Comparison of ENCODE assay signal across 18 cellular contexts in the genomic region with DNA sequence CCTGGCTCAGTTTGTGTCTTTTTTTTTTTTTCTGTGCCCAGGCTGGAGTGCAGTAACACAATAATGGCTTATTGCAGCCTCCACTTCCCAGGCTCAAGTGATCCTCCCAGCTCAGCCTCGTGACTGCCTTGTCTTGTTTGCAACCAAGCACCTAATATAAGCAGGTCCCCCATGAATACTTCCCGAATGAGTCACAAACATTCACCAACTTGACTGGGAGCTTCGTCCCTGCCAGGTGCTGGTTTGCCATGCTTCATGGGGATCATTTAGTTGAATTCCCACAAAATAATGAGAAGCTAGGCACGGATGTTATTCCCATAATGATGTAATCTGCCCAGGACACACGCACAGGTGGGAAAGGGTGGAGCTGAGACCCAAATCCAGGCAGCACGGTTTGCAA.
DNase-seq lines count a peak whose midpoint lies in the region; ATAC-seq and TF ChIP-seq lines count a peak whose summit lies in the region.
"Had no signal": no experiment of that assay in that cellular context is flagged by ENCODE, and none has a peak within 500 bp of the region (broad histone marks: within the 10 kb centered on the region; RNA-seq: fewer than 3 reads in every experiment).

No MANE protein-coding gene starts in this region.

- intact Hi-C loops in IMR-90 (cut with micrococcal nuclease) = no loop called here

- no peak overlapping the region for H2BK20ac ChIP-seq in IMR-90 (ENCODE audit: low read depth, low read length)

- DNase-seq in Daoy (ENCODE audit: low read depth) (peak; percentile 30), IMR-90 (peak; percentile 31), SW480 (ENCODE audit: low spot score) (peak; percentile 31), renal cortical epithelial cell (ENCODE audit: low read depth) (peak; percentile 5), retina (no peak)
- no peak for DNase-seq in activated T-cell treated with anti-CD3 and anti-CD28 coated beads, Interleukin-2, amount 50 U/mL, for 1 hour
- DNase-seq: Caco-2; CD4-positive, alpha-beta memory T cell; DND-41; GDM1; NCI-H1417 treated with DMSO at 0.1 percent for 48 hours; NCI-H1930; NK-92 treated with Interleukin-12 subunit alpha and Interleukin-12 subunit beta, amount 100 ng/mL, for 24 hours had no signal

- no peak for TF ChIP-seq RAD21 in IMR-90 (IDR thresholded peaks at IDR 0.05; ENCODE audit: low read length)

- H3K4me3 ChIP-seq in IMR-90 (ENCODE audit: insufficient read depth, low read depth, low read length) = no peak overlapping the region
- H3K4me3 ChIP-seq: BLaER1 treated with 17β-estradiol and CSF1 and Interleukin-3, amounts not matched to agents 10 nM and 100 nM; SJSA1 had no signal

- BruUV-seq in IMR-90 (replicated peaks; lab: Mats Ljungman, UMichigan) = no TSS peak

- ATAC-seq in IMR-90 (ENCODE audit: low read depth) (no peak), GM21529 (IDR thresholded peaks at IDR 0.05; ENCODE audit: unreplicated experiment) (no peak)
- ATAC-seq: Panc1 had no signal

- H2BK120ac ChIP-seq in IMR-90 (ENCODE audit: low read depth, low read length) = no peak overlapping the region

- H3K4me1 ChIP-seq in IMR-90 (ENCODE audit: control insufficient read depth, insufficient read depth, low read length) = no peaks in the 10 kb centered on the region
- H3K4me1 ChIP-seq: BLaER1 treated with 17β-estradiol and CSF1 and Interleukin-3, amounts not matched to agents 10 nM and 100 nM; Caco-2; SJSA1 had no signal

- dilution Hi-C loops in IMR-90 (cut with HindIII; ENCODE audit: low sequenced_read_pairs, unreplicated experiment) = no loop called here

- WGBS in IMR-90 (ENCODE audit: extremely low coverage in 2 of 2, insufficient read length in 1 of 2), 2 experiments = 20% methylated on average over 1 of the region's 6 CpGs; no CpG with 5 or more reads in 1 of the 2 experiments

- no peak overlapping the region for H3K56ac ChIP-seq in IMR-90 (ENCODE audit: extremely low read depth, insufficient read depth, low read length)

- no peak overlapping the region for H2AK5ac ChIP-seq in IMR-90 (ENCODE audit: low read depth, low read length)

- CTCF ChIA-PET in IMR-90 (lab: Yijun Ruan, JAX) = no interaction called here

- H4K8ac ChIP-seq in IMR-90 (ENCODE audit: low read depth in 2 of 2, low read length in 2 of 2) = no peak overlapping the region

- no peak overlapping the region for H4K5ac ChIP-seq in IMR-90 (ENCODE audit: low read depth, low read length)

- no peak overlapping the region for H4K91ac ChIP-seq in IMR-90 (ENCODE audit: insufficient read depth, low read depth, low read length)

- TF ChIP-seq POLR2A in IMR-90 (IDR thresholded peaks at IDR 0.05; ENCODE audit: low read depth, low read length) = no peak

- no peaks in the 10 kb centered on the region for H3K27me3 ChIP-seq in IMR-90 (ENCODE audit: control insufficient read depth, insufficient read depth, low read length)
- H3K27me3 ChIP-seq: BLaER1 treated with 17β-estradiol and CSF1 and Interleukin-3, amounts not matched to agents 10 nM and 100 nM had no signal

- H3K4me2 ChIP-seq in IMR-90 (ENCODE audit: low read depth, low read length) = no peak overlapping the region
- H3K4me2 ChIP-seq: BLaER1 treated with 17β-estradiol and CSF1 and Interleukin-3, amounts not matched to agents 10 nM and 100 nM; KMS-11 had no signal

- 0 out of 2 replicates have a peak, but pooled peaks cover 2% of the 10 kb centered on the region for H3K36me3 ChIP-seq in IMR-90 (ENCODE audit: control insufficient read depth, insufficient read depth, low read length)
- H3K36me3 ChIP-seq: BLaER1 treated with 17β-estradiol and CSF1 and Interleukin-3, amounts not matched to agents 10 nM and 100 nM; SJSA1 had no signal

- no peak overlapping the region for H3K27ac ChIP-seq in IMR-90 (ENCODE audit: insufficient read depth, low read length)
- H3K27ac ChIP-seq: BLaER1 treated with 17β-estradiol and CSF1 and Interleukin-3, amounts not matched to agents 10 nM and 100 nM; KMS-11; SJSA1 had no signal

- peak overlapping the region; percentile 32 for H2AFZ ChIP-seq in IMR-90 (replicated peaks; ENCODE audit: low read length, poor library complexity)

- no peaks in the 10 kb centered on the region for H4K20me1 ChIP-seq in IMR-90 (ENCODE audit: insufficient read depth, low read length)
- H4K20me1 ChIP-seq: BLaER1 treated with 17β-estradiol and CSF1 and Interleukin-3, amounts not matched to agents 10 nM and 100 nM had no signal

- no peak overlapping the region for H3K23ac ChIP-seq in IMR-90 (ENCODE audit: low read depth, low read length)

- H2BK5ac ChIP-seq in IMR-90 (ENCODE audit: low read depth, low read length, poor library complexity, severe bottlenecking) = no peak overlapping the region

- H2BK15ac ChIP-seq in IMR-90 (ENCODE audit: low read depth, low read length) = no peak overlapping the region

- in situ Hi-C loops in IMR-90 (cut with MboI; ENCODE audit: low sequenced_read_pairs) = no loop called here

- H3K9ac ChIP-seq in IMR-90 (ENCODE audit: low read depth, low read length) = no peak overlapping the region
- H3K9ac ChIP-seq: BLaER1 treated with 17β-estradiol and CSF1 and Interleukin-3, amounts not matched to agents 10 nM and 100 nM; KMS-11 had no signal

- H3K4ac ChIP-seq in IMR-90 (ENCODE audit: low read depth, low read length) = no peak overlapping the region

- no peak for TF ChIP-seq CTCF in IMR-90 (conservative IDR thresholded peaks at IDR 0.05; ENCODE audit: low read depth, low read length)

- POLR2A ChIA-PET in IMR-90 (lab: Charles Lee; ENCODE audit: unreplicated experiment) = no interaction called here

- H2AK9ac ChIP-seq in IMR-90 (replicated peaks; ENCODE audit: low read depth, low read length, poor library complexity) = no peak overlapping the region

- no peaks in the 10 kb centered on the region for H3K9me1 ChIP-seq in IMR-90 (ENCODE audit: insufficient read depth, low read length)

- no peaks in the 10 kb centered on the region for H3K9me3 ChIP-seq in IMR-90 (ENCODE audit: control insufficient read depth, insufficient read depth, low read length)
- H3K9me3 ChIP-seq: Caco-2 had no signal

- no peak overlapping the region for H3K14ac ChIP-seq in IMR-90 (replicated peaks; ENCODE audit: low read depth, low read length)

- H3K18ac ChIP-seq in IMR-90 (ENCODE audit: low read depth, low read length) = no peak overlapping the region

- no peaks in the 10 kb centered on the region for H3K79me1 ChIP-seq in IMR-90 (ENCODE audit: low read depth in 1 of 2, low read length in 2 of 2)

TF ChIP-seq in IMR-90, 13 proteins besides CTCF, POLR2A, EP300 and RAD21:
- TF ChIP-seq CHD1 (IDR thresholded peaks at IDR 0.05; ENCODE audit: low read depth, low read length) (no peak), SMC3 (IDR thresholded peaks at IDR 0.05; ENCODE audit: low read depth, low read length) (no peak), MAFK (IDR thresholded peaks at IDR 0.05; ENCODE audit: low read depth, low read length) (no peak), MAZ (IDR thresholded peaks at IDR 0.05; ENCODE audit: borderline replicate concordance, low read depth, low read length) (no peak), MXI1 (IDR thresholded peaks at IDR 0.05; ENCODE audit: borderline replicate concordance, low read depth, low read length) (no peak)
- TF ChIP-seq, protein P1, sequence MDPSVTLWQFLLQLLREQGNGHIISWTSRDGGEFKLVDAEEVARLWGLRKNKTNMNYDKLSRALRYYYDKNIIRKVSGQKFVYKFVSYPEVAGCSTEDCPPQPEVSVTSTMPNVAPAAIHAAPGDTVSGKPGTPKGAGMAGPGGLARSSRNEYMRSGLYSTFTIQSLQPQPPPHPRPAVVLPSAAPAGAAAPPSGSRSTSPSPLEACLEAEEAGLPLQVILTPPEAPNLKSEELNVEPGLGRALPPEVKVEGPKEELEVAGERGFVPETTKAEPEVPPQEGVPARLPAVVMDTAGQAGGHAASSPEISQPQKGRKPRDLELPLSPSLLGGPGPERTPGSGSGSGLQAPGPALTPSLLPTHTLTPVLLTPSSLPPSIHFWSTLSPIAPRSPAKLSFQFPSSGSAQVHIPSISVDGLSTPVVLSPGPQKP (IDR thresholded peaks at IDR 0.05; ENCODE audit: borderline replicate concordance, low read depth, low read length) = no peak

Comparison
In these comparisons a context has a peak if more than half of its experiments do, and no peak if none do; other contexts are left out.
1. DNase-seq: peak in Daoy (single experiment), IMR-90 (single experiment), SW480 (single experiment) and renal cortical epithelial cell (single experiment); none in retina (single experiment) and activated T-cell treated with anti-CD3 and anti-CD28 coated beads, Interleukin-2, amount 50 U/mL, for 1 hour (single experiment).